ENCODE assay signal across 22 cellular contexts in genomic region chr3:173789530-173789929, GRCh38.
DNase-seq lines count a peak whose midpoint lies in the region; ATAC-seq, FAIRE-seq and TF ChIP-seq lines count a peak whose summit lies in the region.
"Had no signal": no experiment of that assay in that cellular context is flagged by ENCODE, and none has a peak within 500 bp of the region (broad histone marks: within the 10 kb centered on the region; RNA-seq: fewer than 3 reads in every experiment).

No MANE protein-coding gene starts in this region.

- no peaks in the 10 kb centered on the region for H4K20me1 ChIP-seq in keratinocyte (ENCODE audit: control insufficient read depth, extremely low read depth, insufficient read depth, low read length)

- DNase-seq in AG10803 (ENCODE audit: low read depth) = peak; percentile 31
- DNase-seq in M059J (ENCODE audit: low read depth) = peak; percentile 8
- DNase-seq in choroid plexus epithelial cell (ENCODE audit: low read depth) = peak; percentile 23
- DNase-seq in keratinocyte (ENCODE audit: low read depth, low spot score) = no peak
- DNase-seq in CD8-positive, alpha-beta T cell = no peak
- DNase-seq in dermis blood vessel endothelial cell = no peak
- no peak for DNase-seq in endothelial cell (ENCODE audit: low spot score)
- no peak for DNase-seq in tibial artery
- DNase-seq: activated CD8-positive, alpha-beta T cell treated with anti-CD3 and anti-CD28 coated beads for 36 hours; activated naive CD4-positive, alpha-beta T cell; cerebellar nuclear complex; effector CD8-positive, alpha-beta T cell; hypothalamus; kidney; NCI-H1105; stimulated activated CD4-positive, alpha-beta T cell treated with anti-CD3 and anti-CD28 coated beads, Interleukin-12 subunit alpha, Interleukin-12 subunit beta, amount 100 ng/mL, for 4 hours; T1000; upper lobe of right lung had no signal

- no peak for TF ChIP-seq CTCF in AG10803 (conservative IDR thresholded peaks at IDR 0.05; ENCODE audit: low read length)
- TF ChIP-seq CTCF in choroid plexus epithelial cell (conservative IDR thresholded peaks at IDR 0.05; ENCODE audit: low read depth, low read length) = no peak
- TF ChIP-seq CTCF in keratinocyte (optimal IDR thresholded peaks at IDR 0.05 in 1 of 3, IDR thresholded peaks at IDR 0.05 in 1 of 3, conservative IDR thresholded peaks at IDR 0.05 in 1 of 3; ENCODE audit: extremely low read depth in 1 of 3, insufficient read depth in 2 of 3, low read length in 3 of 3) = no peak
- no peak for TF ChIP-seq CTCF in CD8-positive, alpha-beta T cell (IDR thresholded peaks at IDR 0.05)
- no peak for TF ChIP-seq CTCF in endothelial cell (IDR thresholded peaks at IDR 0.05; ENCODE audit: unreplicated experiment)
- TF ChIP-seq CTCF in tibial artery (IDR thresholded peaks at IDR 0.05) = no peak

- CTCF ChIA-PET in CD8-positive, alpha-beta T cell (lab: Charles Lee) = no interaction called here

- H3K27ac ChIP-seq in keratinocyte (ENCODE audit: control insufficient read depth, insufficient read depth, low read length) (no peak overlapping the region), tibial artery (no peak overlapping the region)
- no peak overlapping the region for H3K27ac ChIP-seq in CD8-positive, alpha-beta T cell (ENCODE audit: low read depth, low read length)
- H3K27ac ChIP-seq: right atrium auricular region, upper lobe of right lung had no signal

- H3K9me3 Mint-ChIP-seq in CD8-positive, alpha-beta T cell = peaks cover 5% of the 10 kb centered on the region
- H3K9me3 Mint-ChIP-seq in endothelial cell (ENCODE audit: unreplicated experiment) = no peaks in the 10 kb centered on the region
- H3K9me3 Mint-ChIP-seq: GM23338 had no signal

- H3K9ac ChIP-seq in keratinocyte (ENCODE audit: control insufficient read depth, extremely low read depth, insufficient read depth, low read length) = no peak overlapping the region

- intact Hi-C loops in CD8-positive, alpha-beta T cell (cut with DNase I, micrococcal nuclease) = no loop called here
- intact Hi-C loops in tibial artery (cut with DNase I; ENCODE audit: low total_unique reads) = no loop called here

- H3K9me3 ChIP-seq in keratinocyte (ENCODE audit: control insufficient read depth, low read depth, low read length) = no peaks in the 10 kb centered on the region
- H3K9me3 ChIP-seq in CD8-positive, alpha-beta T cell (ENCODE audit: low read length) = no peaks in the 10 kb centered on the region
- no peaks in the 10 kb centered on the region for H3K9me3 ChIP-seq in tibial artery
- H3K9me3 ChIP-seq: right atrium auricular region, upper lobe of right lung had no signal

- H3K4me3 ChIP-seq in AG10803 (ENCODE audit: low read length) = no peak overlapping the region
- no peak overlapping the region for H3K4me3 ChIP-seq in choroid plexus epithelial cell (ENCODE audit: low read depth, low read length)
- H3K4me3 ChIP-seq in keratinocyte (ENCODE audit: control insufficient read depth in 2 of 3, extremely low read depth in 1 of 3, insufficient read depth in 2 of 3, low read depth in 1 of 3, low read length in 3 of 3) = no peak overlapping the region
- no peak overlapping the region for H3K4me3 ChIP-seq in CD8-positive, alpha-beta T cell (ENCODE audit: low read depth, low read length)
- no peak overlapping the region for H3K4me3 ChIP-seq in tibial artery
- H3K4me3 ChIP-seq: GM23338, right atrium auricular region, upper lobe of right lung had no signal

- no peaks in the 10 kb centered on the region for H3K79me2 ChIP-seq in keratinocyte (ENCODE audit: control insufficient read depth, insufficient read depth, low read length)

- POLR2A ChIA-PET in CD8-positive, alpha-beta T cell (lab: Charles Lee) = no interaction called here

- dilution Hi-C loops in keratinocyte (cut with MboI; ENCODE audit: extremely low pct_ligation_motif_present, low sequenced_read_pairs) = no loop called here

- no peaks in the 10 kb centered on the region for H3K27me3 Mint-ChIP-seq in CD8-positive, alpha-beta T cell (ENCODE audit: low read depth)
- H3K27me3 Mint-ChIP-seq in endothelial cell (ENCODE audit: unreplicated experiment) = no peaks in the 10 kb centered on the region
- H3K27me3 Mint-ChIP-seq: activated CD8-positive, alpha-beta T cell treated with anti-CD3 and anti-CD28 coated beads for 36 hours had no signal

- FAIRE-seq in keratinocyte (lab: Jason Lieb, UNC) = peak; percentile 75
- FAIRE-seq: A204.1, GM12891, kidney had no signal

- H3K27me3 ChIP-seq in keratinocyte (ENCODE audit: control insufficient read depth, extremely low read depth, insufficient read depth, low read length) = no peaks in the 10 kb centered on the region
- H3K27me3 ChIP-seq in CD8-positive, alpha-beta T cell (ENCODE audit: insufficient read depth, low read length) = no peaks in the 10 kb centered on the region
- no peaks in the 10 kb centered on the region for H3K27me3 ChIP-seq in tibial artery
- H3K27me3 ChIP-seq: right atrium auricular region, upper lobe of right lung had no signal

- no peak for ATAC-seq in CD8-positive, alpha-beta T cell
- ATAC-seq: activated CD8-positive, alpha-beta T cell treated with anti-CD3 and anti-CD28 coated beads for 36 hours; GM23338; upper lobe of right lung had no signal

- no peak overlapping the region for H3K27ac Mint-ChIP-seq in CD8-positive, alpha-beta T cell
- H3K27ac Mint-ChIP-seq in endothelial cell (ENCODE audit: unreplicated experiment) = no peak overlapping the region
- H3K27ac Mint-ChIP-seq: activated CD8-positive, alpha-beta T cell treated with anti-CD3 and anti-CD28 coated beads for 36 hours; GM23338 had no signal

- no peak overlapping the region for H3K4me3 Mint-ChIP-seq in CD8-positive, alpha-beta T cell
- H3K4me3 Mint-ChIP-seq in endothelial cell (ENCODE audit: unreplicated experiment) = no peak overlapping the region
- H3K4me3 Mint-ChIP-seq: activated CD8-positive, alpha-beta T cell treated with anti-CD3 and anti-CD28 coated beads for 36 hours; GM23338 had no signal

- no peak overlapping the region for H2AFZ ChIP-seq in keratinocyte (ENCODE audit: control insufficient read depth, low read length)
- H2AFZ ChIP-seq: GM23338 had no signal

- H3K4me1 ChIP-seq in keratinocyte (ENCODE audit: control insufficient read depth, extremely low read depth, insufficient read depth, low read length) (no peaks in the 10 kb centered on the region), tibial artery (no peaks in the 10 kb centered on the region)
- no peaks in the 10 kb centered on the region for H3K4me1 ChIP-seq in CD8-positive, alpha-beta T cell (ENCODE audit: insufficient read depth, low read length)
- H3K4me1 ChIP-seq: right atrium auricular region, upper lobe of right lung had no signal

- no peaks in the 10 kb centered on the region for H3K36me3 Mint-ChIP-seq in CD8-positive, alpha-beta T cell
- H3K36me3 Mint-ChIP-seq in endothelial cell (ENCODE audit: low read depth, unreplicated experiment) = no peaks in the 10 kb centered on the region

- H3K9me1 ChIP-seq in keratinocyte (ENCODE audit: control insufficient read depth, extremely low read depth, insufficient read depth, low read length) = no peaks in the 10 kb centered on the region

- H3K4me2 ChIP-seq in keratinocyte (ENCODE audit: control insufficient read depth, extremely low read depth, insufficient read depth, low read depth, low read length) = no peak overlapping the region
- H3K4me2 ChIP-seq: GM23338 had no signal

- no peaks in the 10 kb centered on the region for H3K4me1 Mint-ChIP-seq in CD8-positive, alpha-beta T cell (ENCODE audit: low read depth)
- H3K4me1 Mint-ChIP-seq in endothelial cell (ENCODE audit: unreplicated experiment) = peaks cover 3% of the 10 kb centered on the region

- no peaks in the 10 kb centered on the region for H3K36me3 ChIP-seq in keratinocyte (ENCODE audit: control insufficient read depth in 2 of 2, extremely low read depth in 1 of 2, insufficient read depth in 2 of 2, low read length in 2 of 2)
- H3K36me3 ChIP-seq in CD8-positive, alpha-beta T cell (ENCODE audit: insufficient read depth, low read length) = no peaks in the 10 kb centered on the region
- no peaks in the 10 kb centered on the region for H3K36me3 ChIP-seq in tibial artery
- H3K36me3 ChIP-seq: right atrium auricular region, upper lobe of right lung had no signal

Comparison
In these comparisons a context has a peak if more than half of its experiments do, and no peak if none do; other contexts are left out.
1. DNase-seq: peak in AG10803 (single experiment), M059J (single experiment) and choroid plexus epithelial cell (single experiment); none in keratinocyte (single experiment), CD8-positive, alpha-beta T cell (0 of 7), dermis blood vessel endothelial cell (single experiment), endothelial cell (single experiment) and tibial artery (0 of 2).